29 cellular contexts compared by ENCODE assay signal in the genomic region with DNA sequence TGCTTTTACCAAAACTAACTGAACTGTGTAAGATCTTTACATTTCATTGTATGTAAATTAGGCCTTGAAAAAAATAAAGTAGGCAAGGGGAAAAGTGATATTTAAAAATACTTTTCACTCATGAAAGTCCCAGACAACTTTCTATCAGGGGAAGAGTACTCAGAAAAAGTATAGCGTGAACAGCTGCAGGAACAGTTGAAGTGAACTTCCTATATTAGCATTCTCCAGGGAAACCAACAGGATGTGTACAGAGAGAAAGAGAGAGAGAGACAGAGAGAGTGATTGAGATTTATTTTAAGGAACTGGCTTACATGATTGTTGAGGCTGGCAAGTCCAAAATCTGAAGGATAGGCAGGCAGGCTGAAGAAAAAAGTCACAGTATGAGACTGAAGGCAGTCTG. TPM values are rescaled to one million over a fixed set of nuclear protein-coding genes. Genes with fewer than 3 reads are reported as not detected.
DNase-seq lines count a peak whose midpoint lies in the region; ATAC-seq and TF ChIP-seq lines count a peak whose summit lies in the region.
"Had no signal": no experiment of that assay in that cellular context is flagged by ENCODE, and none has a peak within 500 bp of the region (broad histone marks: within the 10 kb centered on the region; RNA-seq: fewer than 3 reads in every experiment).

No MANE protein-coding gene starts in this region.

- intact Hi-C loops in activated CD4-positive, alpha-beta T cell treated with anti-CD3 and anti-CD28 coated beads for 36 hours (cut with DNase I, micrococcal nuclease), result no loop called here

- H3K9ac ChIP-seq in BLaER1, result no peak overlapping the region
- H3K9ac ChIP-seq: neural progenitor cell, SK-N-SH had no signal

- no peak overlapping the region for H3K4me3 Mint-ChIP-seq in activated CD4-positive, alpha-beta T cell treated with anti-CD3 and anti-CD28 coated beads for 36 hours
- H3K4me3 Mint-ChIP-seq in endothelial cell (ENCODE audit: unreplicated experiment), result peak overlapping the region; percentile 70
- no peak overlapping the region for H3K4me3 Mint-ChIP-seq in activated CD4-positive, alpha-beta memory T cell treated with anti-CD3 and anti-CD28 coated beads, Interleukin-2, amount 10 ng/mL, durations not matched to agents 7 days and 5 days
- H3K4me3 Mint-ChIP-seq: brain, GM23338, neural progenitor cell, T-helper 17 cell had no signal

- peaks cover 45% of the 10 kb centered on the region for H3K4me1 ChIP-seq in BLaER1
- H3K4me1 ChIP-seq: lower lobe of right lung, neural progenitor cell, upper lobe of right lung had no signal

- peaks cover 64% of the 10 kb centered on the region for H3K4me1 Mint-ChIP-seq in activated CD4-positive, alpha-beta T cell treated with anti-CD3 and anti-CD28 coated beads for 36 hours
- peaks cover 13% of the 10 kb centered on the region for H3K4me1 Mint-ChIP-seq in endothelial cell (ENCODE audit: unreplicated experiment)
- H3K4me1 Mint-ChIP-seq in activated CD4-positive, alpha-beta memory T cell treated with anti-CD3 and anti-CD28 coated beads, Interleukin-2, amount 10 ng/mL, durations not matched to agents 7 days and 5 days, result peaks cover 22% of the 10 kb centered on the region
- H3K4me1 Mint-ChIP-seq: brain, GM23338, neural progenitor cell had no signal

- peaks cover 59% of the 10 kb centered on the region for H3K9me3 ChIP-seq in BLaER1
- H3K9me3 ChIP-seq: lower lobe of right lung, SK-N-SH, upper lobe of right lung had no signal

- ATAC-seq in activated CD4-positive, alpha-beta T cell treated with anti-CD3 and anti-CD28 coated beads for 36 hours, result no peak
- ATAC-seq: GM23338; lower lobe of right lung; PC-3; stimulated activated naive CD8-positive, alpha-beta T cell treated with anti-CD3 and anti-CD28 coated beads, Interleukin-15, Interleukin-2, amounts not matched to agents 100 U/mL and 50 U/mL, for 24 hours; T-helper 17 cell; upper lobe of right lung had no signal

- peak overlapping the region; percentile 50 for H3K4me2 ChIP-seq in BLaER1
- H3K4me2 ChIP-seq: GM23338, hepatocyte, neural progenitor cell, SK-N-SH had no signal

- DNase-seq in activated CD4-positive, alpha-beta T cell treated with anti-CD3 and anti-CD28 coated beads for 36 hours, result no peak
- no peak for DNase-seq in activated CD4-positive, alpha-beta T cell treated with anti-CD3 and anti-CD28 coated beads for 4 hours
- DNase-seq in LHCN-M2 (ENCODE audit: low read depth) (peak; percentile 59), endothelial cell (ENCODE audit: low spot score) (no peak), SIG-M5 (lab: John Stamatoyannopoulos, UW) (no peak), GM19240 (ENCODE audit: insufficient read length, low spot score) (no peak)
- no peak for DNase-seq in activated CD4-positive, alpha-beta memory T cell treated with anti-CD3 and anti-CD28 coated beads, Interleukin-2, amount 10 ng/mL, durations not matched to agents 7 days and 5 days
- DNase-seq: 8988T; activated CD4-positive, CD25-positive, alpha-beta regulatory T cell; activated CD8-positive, alpha-beta memory T cell treated with anti-CD3 and anti-CD28 coated beads for 24 hours; activated gamma-delta T cell treated with Interleukin-2 at 50 U/mL for 16 hours; activated T-cell treated with anti-CD3 and anti-CD28 coated beads for 4 hours; amniotic stem cell; DND-41; dorsolateral prefrontal cortex; foreskin melanocyte; lower lobe of right lung; NCI-H1048; PC-3; SK-N-SH; small intestine; stimulated activated naive CD8-positive, alpha-beta T cell treated with anti-CD3 and anti-CD28 coated beads, Interleukin-15, Interleukin-2, amounts not matched to agents 100 U/mL and 50 U/mL, for 24 hours; T-helper 17 cell; upper lobe of right lung had no signal

- no peaks in the 10 kb centered on the region for H3K27me3 Mint-ChIP-seq in activated CD4-positive, alpha-beta T cell treated with anti-CD3 and anti-CD28 coated beads for 36 hours
- H3K27me3 Mint-ChIP-seq in endothelial cell (ENCODE audit: unreplicated experiment), result no peaks in the 10 kb centered on the region
- H3K27me3 Mint-ChIP-seq in activated CD4-positive, alpha-beta memory T cell treated with anti-CD3 and anti-CD28 coated beads, Interleukin-2, amount 10 ng/mL, durations not matched to agents 7 days and 5 days, result no peaks in the 10 kb centered on the region
- H3K27me3 Mint-ChIP-seq: brain, T-helper 17 cell had no signal

- CTCF ChIA-PET in activated CD4-positive, alpha-beta T cell treated with anti-CD3 and anti-CD28 coated beads for 36 hours (lab: Charles Lee), result no interaction called here
- CTCF ChIA-PET in activated CD4-positive, alpha-beta memory T cell treated with anti-CD3 and anti-CD28 coated beads, Interleukin-2, amount 10 ng/mL, durations not matched to agents 7 days and 5 days (lab: Charles Lee), result no interaction called here

- peaks cover 53% of the 10 kb centered on the region for H3K36me3 Mint-ChIP-seq in activated CD4-positive, alpha-beta T cell treated with anti-CD3 and anti-CD28 coated beads for 36 hours (ENCODE audit: low read depth)
- peaks cover 14% of the 10 kb centered on the region for H3K36me3 Mint-ChIP-seq in endothelial cell (ENCODE audit: low read depth, unreplicated experiment)
- peaks cover 83% of the 10 kb centered on the region for H3K36me3 Mint-ChIP-seq in activated CD4-positive, alpha-beta memory T cell treated with anti-CD3 and anti-CD28 coated beads, Interleukin-2, amount 10 ng/mL, durations not matched to agents 7 days and 5 days (ENCODE audit: low read depth)

- no peaks in the 10 kb centered on the region for H3K27me3 ChIP-seq in BLaER1
- H3K27me3 ChIP-seq: dorsolateral prefrontal cortex, hepatocyte, neural progenitor cell, upper lobe of right lung had no signal

- H4K20me1 ChIP-seq in BLaER1, result no peaks in the 10 kb centered on the region

- H3K9me3 Mint-ChIP-seq in activated CD4-positive, alpha-beta T cell treated with anti-CD3 and anti-CD28 coated beads for 36 hours (ENCODE audit: low read depth), result peaks cover 2% of the 10 kb centered on the region
- H3K9me3 Mint-ChIP-seq in endothelial cell (ENCODE audit: unreplicated experiment), result no peaks in the 10 kb centered on the region
- H3K9me3 Mint-ChIP-seq in activated CD4-positive, alpha-beta memory T cell treated with anti-CD3 and anti-CD28 coated beads, Interleukin-2, amount 10 ng/mL, durations not matched to agents 7 days and 5 days, result no peaks in the 10 kb centered on the region
- H3K9me3 Mint-ChIP-seq: brain, GM23338, neural progenitor cell had no signal

- H3K27ac Mint-ChIP-seq in activated CD4-positive, alpha-beta T cell treated with anti-CD3 and anti-CD28 coated beads for 36 hours, result peak overlapping the region; percentile 26
- peak overlapping the region; percentile 80 for H3K27ac Mint-ChIP-seq in endothelial cell (ENCODE audit: unreplicated experiment)
- no peak overlapping the region for H3K27ac Mint-ChIP-seq in activated CD4-positive, alpha-beta memory T cell treated with anti-CD3 and anti-CD28 coated beads, Interleukin-2, amount 10 ng/mL, durations not matched to agents 7 days and 5 days
- H3K27ac Mint-ChIP-seq: GM23338, neural progenitor cell had no signal

- no peak for TF ChIP-seq CTCF in endothelial cell (IDR thresholded peaks at IDR 0.05; ENCODE audit: unreplicated experiment)

- POLR2A ChIA-PET in activated CD4-positive, alpha-beta T cell treated with anti-CD3 and anti-CD28 coated beads for 36 hours (lab: Charles Lee), result no interaction called here
- POLR2A ChIA-PET in activated CD4-positive, alpha-beta memory T cell treated with anti-CD3 and anti-CD28 coated beads, Interleukin-2, amount 10 ng/mL, durations not matched to agents 7 days and 5 days (lab: Charles Lee), result no interaction called here

- peaks cover 41% of the 10 kb centered on the region for H3K36me3 ChIP-seq in BLaER1
- H3K36me3 ChIP-seq: neural progenitor cell had no signal

- peak overlapping the region; percentile 75 for H3K27ac ChIP-seq in BLaER1
- H3K27ac ChIP-seq: hepatocyte, lower lobe of right lung, neural progenitor cell, upper lobe of right lung had no signal

- peak overlapping the region; percentile 41 for H3K4me3 ChIP-seq in BLaER1
- H3K4me3 ChIP-seq: dorsolateral prefrontal cortex, GM23338, hepatocyte, lower lobe of right lung, neural progenitor cell, upper lobe of right lung had no signal

RNA-seq across cellular contexts. Expression of a gene that starts 42.0 kb away (rescaled TPM):
- total RNA-seq in activated CD4-positive, alpha-beta T cell treated with anti-CD3 and anti-CD28 coated beads for 36 hours, result 10 to 100 TPM; 13.3 to 13.9 TPM
- total RNA-seq in LHCN-M2 (2014; rRNA removed) (5.1 and 8.1 TPM in 2 replicates), endothelial cell (ENCODE audit: unreplicated experiment) (13.4 TPM)
- 1.4 TPM for polyA plus RNA-seq in LHCN-M2 (2012)
- total RNA-seq in activated CD4-positive, alpha-beta memory T cell treated with anti-CD3 and anti-CD28 coated beads, Interleukin-2, amount 10 ng/mL, durations not matched to agents 7 days and 5 days, result 10 to 100 TPM; 35.1 to 39.1 TPM
